17 cellular contexts compared by ENCODE assay signal in genomic region chr3:128374746-128375445, GRCh38.
"Had no signal": no experiment of that assay in that cellular context is flagged by ENCODE, and none has a peak within 500 bp of the region (broad histone marks: within the 10 kb centered on the region; RNA-seq: fewer than 3 reads in every experiment).

No MANE protein-coding gene starts in this region.

- H3K27ac Mint-ChIP-seq: activated CD8-positive, alpha-beta T cell treated with anti-CD3 and anti-CD28 coated beads, Interleukin-2, amount 10 ng/mL, durations not matched to agents 7 days and 5 days; activated naive CD4-positive, alpha-beta T cell treated with anti-CD3 and anti-CD28 coated beads for 36 hours; dendritic cell treated with granulocyte-macrophage colony-stimulating factor and Interleukin-4, amounts not matched to agents 40 ng/mL and 50 ng/mL, for 4 days had no signal

- H3K4me1 ChIP-seq: pancreas had no signal

- ATAC-seq: activated CD8-positive, alpha-beta T cell treated with anti-CD3 and anti-CD28 coated beads, Interleukin-2, amount 10 ng/mL, durations not matched to agents 7 days and 5 days; effector memory CD8-positive, alpha-beta T cell; gastroesophageal sphincter; pancreas had no signal

- FAIRE-seq: pancreas, urothelium cell line had no signal

- H3K27ac ChIP-seq: epithelial cell of prostate, gastroesophageal sphincter, pancreas, thyroid gland, VCaP had no signal

- H3K9me3 ChIP-seq: gastroesophageal sphincter, pancreas, thyroid gland had no signal

- H3K4me1 Mint-ChIP-seq: neural crest cell had no signal

- H3K36me3 ChIP-seq: pancreas, thyroid gland had no signal

- H3K4me3 Mint-ChIP-seq: activated CD8-positive, alpha-beta T cell treated with anti-CD3 and anti-CD28 coated beads, Interleukin-2, amount 10 ng/mL, durations not matched to agents 7 days and 5 days; activated naive CD4-positive, alpha-beta T cell treated with anti-CD3 and anti-CD28 coated beads for 36 hours; dendritic cell treated with granulocyte-macrophage colony-stimulating factor and Interleukin-4, amounts not matched to agents 40 ng/mL and 50 ng/mL, for 4 days; effector memory CD8-positive, alpha-beta T cell; neural crest cell had no signal

- H3K27me3 ChIP-seq: gastroesophageal sphincter, pancreas, thyroid gland had no signal

- H3K27me3 Mint-ChIP-seq: dendritic cell treated with granulocyte-macrophage colony-stimulating factor and Interleukin-4, amounts not matched to agents 40 ng/mL and 50 ng/mL, for 4 days; effector memory CD8-positive, alpha-beta T cell had no signal

- DNase-seq: activated CD4-positive, alpha-beta T cell treated with anti-CD3 and anti-CD28 coated beads for 4 hours; activated CD8-positive, alpha-beta memory T cell treated with anti-CD3 and anti-CD28 coated beads, Interleukin-2, amount 50 U/mL, for 48 hours; activated CD8-positive, alpha-beta T cell treated with anti-CD3 and anti-CD28 coated beads, Interleukin-2, amount 10 ng/mL, durations not matched to agents 7 days and 5 days; activated naive CD4-positive, alpha-beta T cell treated with anti-CD3 and anti-CD28 coated beads for 36 hours; central memory CD4-positive, alpha-beta T cell; effector memory CD8-positive, alpha-beta T cell; pancreas; stimulated activated CD4-positive, alpha-beta T cell treated with anti-CD3 and anti-CD28 coated beads, Interleukin-15, amount 100 ng/mL, for 24 hours; stimulated activated CD4-positive, alpha-beta T cell treated with anti-CD3 and anti-CD28 coated beads, Interleukin-4, amount 100 ng/mL, for 24 hours; T1000; thyroid gland had no signal

- H3K9me3 Mint-ChIP-seq: activated naive CD4-positive, alpha-beta T cell treated with anti-CD3 and anti-CD28 coated beads for 36 hours; dendritic cell treated with granulocyte-macrophage colony-stimulating factor and Interleukin-4, amounts not matched to agents 40 ng/mL and 50 ng/mL, for 4 days; effector memory CD8-positive, alpha-beta T cell; neural crest cell had no signal

- H3K4me3 ChIP-seq: gastroesophageal sphincter, pancreas, thyroid gland had no signal
